ENCODE assay signal across 25 cellular contexts in genomic region chr7:30924624-30925023, GRCh38. TPM values are rescaled to one million over a fixed set of nuclear protein-coding genes. Genes with fewer than 3 reads are reported as not detected.
DNase-seq lines count a peak whose midpoint lies in the region; ATAC-seq and TF ChIP-seq lines count a peak whose summit lies in the region.
"Had no signal": no experiment of that assay in that cellular context is flagged by ENCODE, and none has a peak within 500 bp of the region (broad histone marks: within the 10 kb centered on the region; RNA-seq: fewer than 3 reads in every experiment).

No MANE protein-coding gene starts in this region.

- H3K27me3 Mint-ChIP-seq in activated CD8-positive, alpha-beta memory T cell treated with anti-CD3 and anti-CD28 coated beads, Interleukin-2, amount 10 ng/mL, durations not matched to agents 7 days and 5 days, result no peaks in the 10 kb centered on the region
- H3K27me3 Mint-ChIP-seq in natural killer cell (ENCODE audit: low read depth in 2 of 2), result no peaks in the 10 kb centered on the region
- no peaks in the 10 kb centered on the region for H3K27me3 Mint-ChIP-seq in type B pancreatic cell
- H3K27me3 Mint-ChIP-seq in CD8-positive, alpha-beta T cell (ENCODE audit: low read depth), result no peaks in the 10 kb centered on the region
- H3K27me3 Mint-ChIP-seq: CD4-positive, alpha-beta memory T cell; naive thymus-derived CD4-positive, alpha-beta T cell; stimulated activated memory B cell treated with anti-CD40 and anti-IgM and Interleukin-4, amounts not matched to agents 10 μg/mL and 1 μg/mL and 100 μg/mL, for 72 hours had no signal

- H3K36me3 ChIP-seq in left ventricle myocardium inferior, result peaks cover 49% of the 10 kb centered on the region
- H3K36me3 ChIP-seq in heart right ventricle, result peaks cover 0 to 51% (median 17%) of the 10 kb centered on the region in 9 donors
- no peaks in the 10 kb centered on the region for H3K36me3 ChIP-seq in CD8-positive, alpha-beta T cell (ENCODE audit: insufficient read depth, low read length)
- H3K36me3 ChIP-seq: prostate gland had no signal

- no peak for TF ChIP-seq CTCF in left ventricle myocardium inferior (IDR thresholded peaks at IDR 0.05; ENCODE audit: borderline replicate concordance)
- TF ChIP-seq CTCF in heart right ventricle (IDR thresholded peaks at IDR 0.05), result no peak
- no peak for TF ChIP-seq CTCF in natural killer cell (IDR thresholded peaks at IDR 0.05)
- TF ChIP-seq CTCF in type B pancreatic cell (conservative IDR thresholded peaks at IDR 0.05), result no peak
- TF ChIP-seq CTCF in CD8-positive, alpha-beta T cell (IDR thresholded peaks at IDR 0.05), result no peak

- CTCF ChIA-PET in activated CD8-positive, alpha-beta memory T cell treated with anti-CD3 and anti-CD28 coated beads, Interleukin-2, amount 10 ng/mL, durations not matched to agents 7 days and 5 days (lab: Charles Lee), result interaction anchor here (1.2 to 1.6 kb wide), 3 partner anchors 12 to 198 kb away, joined by 3 to 7 read pairs (median 4); no protein-coding TSS in a partner anchor
- CTCF ChIA-PET in CD8-positive, alpha-beta T cell (lab: Charles Lee), result interaction anchor here (0.9 kb wide), 1 partner anchor 14 kb away, joined by 3 read pairs; no protein-coding TSS in a partner anchor

- intact Hi-C loops in left ventricle myocardium inferior (cut with micrococcal nuclease) (no loop called here), heart right ventricle (cut with DNase I) (no loop called here), natural killer cell (cut with micrococcal nuclease) (no loop called here)
- intact Hi-C loops in CD8-positive, alpha-beta T cell (cut with DNase I, micrococcal nuclease), result no loop called here

- H3K27ac Mint-ChIP-seq in activated CD8-positive, alpha-beta memory T cell treated with anti-CD3 and anti-CD28 coated beads, Interleukin-2, amount 10 ng/mL, durations not matched to agents 7 days and 5 days, result no peak overlapping the region
- H3K27ac Mint-ChIP-seq in natural killer cell (no peak overlapping the region), type B pancreatic cell (no peak overlapping the region)
- H3K27ac Mint-ChIP-seq in CD8-positive, alpha-beta T cell, result no peak overlapping the region
- H3K27ac Mint-ChIP-seq: activated naive CD4-positive, alpha-beta T cell treated with anti-CD3 and anti-CD28 coated beads, Interleukin-2, amount 50 U/mL, for 72 hours; CD4-positive, alpha-beta memory T cell; memory B cell; stimulated activated memory B cell treated with anti-CD40 and anti-IgM and Interleukin-4, amounts not matched to agents 10 μg/mL and 1 μg/mL and 100 μg/mL, for 72 hours had no signal

- ATAC-seq in heart right ventricle (no peak), natural killer cell (no peak)
- ATAC-seq in activated CD8-positive, alpha-beta memory T cell treated with anti-CD3 and anti-CD28 coated beads, Interleukin-2, amount 10 ng/mL, durations not matched to agents 7 days and 5 days, result no peak
- no peak for ATAC-seq in CD8-positive, alpha-beta T cell
- ATAC-seq: activated naive CD4-positive, alpha-beta T cell treated with anti-CD3 and anti-CD28 coated beads, Interleukin-2, amount 50 U/mL, for 72 hours; SK-N-SH treated with all-trans-retinoic acid at 6 μM for 48 hours had no signal

- no peak overlapping the region for H3K4me3 Mint-ChIP-seq in activated CD8-positive, alpha-beta memory T cell treated with anti-CD3 and anti-CD28 coated beads, Interleukin-2, amount 10 ng/mL, durations not matched to agents 7 days and 5 days
- H3K4me3 Mint-ChIP-seq in natural killer cell (no peak overlapping the region), type B pancreatic cell (no peak overlapping the region)
- H3K4me3 Mint-ChIP-seq in CD8-positive, alpha-beta T cell, result no peak overlapping the region
- H3K4me3 Mint-ChIP-seq: CD4-positive, alpha-beta memory T cell; memory B cell; naive thymus-derived CD4-positive, alpha-beta T cell; stimulated activated memory B cell treated with anti-CD40 and anti-IgM and Interleukin-4, amounts not matched to agents 10 μg/mL and 1 μg/mL and 100 μg/mL, for 72 hours had no signal

- H3K9me3 ChIP-seq in left ventricle myocardium inferior (replicated peaks) (peaks cover 7% of the 10 kb centered on the region), heart right ventricle (peaks cover 0 to 8% (median 0%) of the 10 kb centered on the region in 11 donors)
- no peaks in the 10 kb centered on the region for H3K9me3 ChIP-seq in CD8-positive, alpha-beta T cell (ENCODE audit: low read length)
- H3K9me3 ChIP-seq: prostate gland had no signal

- H3K27ac ChIP-seq in left ventricle myocardium inferior (replicated peaks) (peak overlapping the region; percentile 92), heart right ventricle (peak overlapping the region in 1 of 10 donors; percentile 44)
- no peak overlapping the region for H3K27ac ChIP-seq in CD8-positive, alpha-beta T cell (ENCODE audit: low read depth, low read length)
- H3K27ac ChIP-seq: prostate gland had no signal

- DNase-seq in left ventricle myocardium inferior (peak; percentile 4), heart right ventricle (no peak), natural killer cell (peak; percentile 3), type B pancreatic cell (ENCODE audit: extremely low spot score, unreplicated experiment) (peak; percentile 44), NCI-H2171 treated with DMSO at 0.1 percent for 48 hours (lab: John Stamatoyannopoulos, UW) (no peak)
- DNase-seq in activated CD8-positive, alpha-beta memory T cell treated with anti-CD3 and anti-CD28 coated beads, Interleukin-2, amount 10 ng/mL, durations not matched to agents 7 days and 5 days, result peak; percentile 33
- DNase-seq in NK-92 treated with Interleukin-12 subunit alpha and Interleukin-12 subunit beta, amount 100 ng/mL, for 24 hours (lab: John Stamatoyannopoulos, UW), result no peak
- no peak for DNase-seq in CD8-positive, alpha-beta T cell
- DNase-seq: CD4-positive, alpha-beta memory T cell; cortex of kidney; DMS79 treated with DMSO at 0.1 percent for 48 hours; hippocampal formation; NCI-H2029; NCI-H446 treated with DMSO at 0.1 percent for 48 hours; T1000 had no signal

- H3K4me1 Mint-ChIP-seq in activated CD8-positive, alpha-beta memory T cell treated with anti-CD3 and anti-CD28 coated beads, Interleukin-2, amount 10 ng/mL, durations not matched to agents 7 days and 5 days, result no peaks in the 10 kb centered on the region
- H3K4me1 Mint-ChIP-seq in natural killer cell (no peaks in the 10 kb centered on the region), type B pancreatic cell (ENCODE audit: unreplicated experiment) (peaks cover 10% of the 10 kb centered on the region)
- H3K4me1 Mint-ChIP-seq in CD8-positive, alpha-beta T cell (ENCODE audit: low read depth), result no peaks in the 10 kb centered on the region
- H3K4me1 Mint-ChIP-seq: CD4-positive, alpha-beta memory T cell; memory B cell; stimulated activated memory B cell treated with anti-CD40 and anti-IgM and Interleukin-4, amounts not matched to agents 10 μg/mL and 1 μg/mL and 100 μg/mL, for 72 hours had no signal

- H3K27me3 ChIP-seq in left ventricle myocardium inferior (ENCODE audit: low read depth) (no peaks in the 10 kb centered on the region), heart right ventricle (no peaks in the 10 kb centered on the region)
- no peaks in the 10 kb centered on the region for H3K27me3 ChIP-seq in CD8-positive, alpha-beta T cell (ENCODE audit: insufficient read depth, low read length)

- POLR2A ChIA-PET in CD8-positive, alpha-beta T cell (lab: Charles Lee), result no interaction called here

- H3K36me3 Mint-ChIP-seq in activated CD8-positive, alpha-beta memory T cell treated with anti-CD3 and anti-CD28 coated beads, Interleukin-2, amount 10 ng/mL, durations not matched to agents 7 days and 5 days, result no peaks in the 10 kb centered on the region
- H3K36me3 Mint-ChIP-seq in natural killer cell (no peaks in the 10 kb centered on the region), type B pancreatic cell (no peaks in the 10 kb centered on the region)
- no peaks in the 10 kb centered on the region for H3K36me3 Mint-ChIP-seq in CD8-positive, alpha-beta T cell
- H3K36me3 Mint-ChIP-seq: activated naive CD4-positive, alpha-beta T cell treated with anti-CD3 and anti-CD28 coated beads, Interleukin-2, amount 50 U/mL, for 72 hours; CD4-positive, alpha-beta memory T cell; memory B cell; naive thymus-derived CD4-positive, alpha-beta T cell; stimulated activated memory B cell treated with anti-CD40 and anti-IgM and Interleukin-4, amounts not matched to agents 10 μg/mL and 1 μg/mL and 100 μg/mL, for 72 hours had no signal

- H3K9me3 Mint-ChIP-seq in activated CD8-positive, alpha-beta memory T cell treated with anti-CD3 and anti-CD28 coated beads, Interleukin-2, amount 10 ng/mL, durations not matched to agents 7 days and 5 days (ENCODE audit: low read depth), result no peaks in the 10 kb centered on the region
- no peaks in the 10 kb centered on the region for H3K9me3 Mint-ChIP-seq in natural killer cell
- no peaks in the 10 kb centered on the region for H3K9me3 Mint-ChIP-seq in type B pancreatic cell
- peaks cover 7% of the 10 kb centered on the region for H3K9me3 Mint-ChIP-seq in CD8-positive, alpha-beta T cell
- H3K9me3 Mint-ChIP-seq: activated naive CD4-positive, alpha-beta T cell treated with anti-CD3 and anti-CD28 coated beads, Interleukin-2, amount 50 U/mL, for 72 hours had no signal

- H3K4me1 ChIP-seq in left ventricle myocardium inferior, result peaks cover 67% of the 10 kb centered on the region
- peaks cover 25 to 35% (median 33%) of the 10 kb centered on the region in 9 donors for H3K4me1 ChIP-seq in heart right ventricle
- H3K4me1 ChIP-seq in CD8-positive, alpha-beta T cell (ENCODE audit: insufficient read depth, low read length), result no peaks in the 10 kb centered on the region
- H3K4me1 ChIP-seq: prostate gland had no signal

- no peak overlapping the region for H3K4me3 ChIP-seq in left ventricle myocardium inferior
- H3K4me3 ChIP-seq in heart right ventricle, result no peak overlapping the region
- H3K4me3 ChIP-seq in CD8-positive, alpha-beta T cell (ENCODE audit: low read depth, low read length), result no peak overlapping the region
- H3K4me3 ChIP-seq: prostate gland had no signal

RNA-seq across cellular contexts. Expression of gene AQP1, which starts 13.0 kb away (rescaled TPM):
- total RNA-seq in left ventricle myocardium inferior, result 253 TPM
- 100 to 1,000 TPM; 101 to 274 (median 171) TPM for total RNA-seq in heart right ventricle
- polyA plus RNA-seq in heart right ventricle, result 100 to 1,000 TPM; 211 to 245 TPM
- total RNA-seq in activated CD8-positive, alpha-beta memory T cell treated with anti-CD3 and anti-CD28 coated beads, Interleukin-2, amount 10 ng/mL, durations not matched to agents 7 days and 5 days, result under 1 TPM in 1 of 2 experiments, not detected in 1; 0.15 TPM
- 1 to 10 TPM in 1 of 3 donors, under 1 TPM in 1, not detected in 1; 0.50 to 1.4 TPM for total RNA-seq in natural killer cell
- total RNA-seq in type B pancreatic cell (ENCODE audit: low replicate concordance), result 1.7 and 6.0 TPM in 2 replicates
- total RNA-seq in CD8-positive, alpha-beta T cell, result under 1 TPM in 1 of 2 experiments, not detected in 1; 0.39 TPM
- total RNA-seq: CD4-positive, alpha-beta memory T cell; HT1080 had no signal
- polyA plus RNA-seq: CD4-positive, alpha-beta memory T cell had no signal

RNA-seq across cellular contexts. Expression of gene GHRHR, which starts 39.1 kb away (rescaled TPM):
- total RNA-seq in left ventricle myocardium inferior (not detected), heart right ventricle (not detected), natural killer cell (not detected), type B pancreatic cell (ENCODE audit: low replicate concordance) (not detected in 2 replicates)
- not detected for polyA plus RNA-seq in heart right ventricle
- not detected for total RNA-seq in activated CD8-positive, alpha-beta memory T cell treated with anti-CD3 and anti-CD28 coated beads, Interleukin-2, amount 10 ng/mL, durations not matched to agents 7 days and 5 days
- not detected for total RNA-seq in CD8-positive, alpha-beta T cell
- total RNA-seq: activated naive CD4-positive, alpha-beta T cell treated with anti-CD3 and anti-CD28 coated beads, Interleukin-2, amount 50 U/mL, for 72 hours; CD4-positive, alpha-beta memory T cell; endothelial cell of umbilical vein; fibroblast of villous mesenchyme; HT1080; naive thymus-derived CD4-positive, alpha-beta T cell had no signal
- polyA plus RNA-seq: CD4-positive, alpha-beta memory T cell; endothelial cell of umbilical vein; keratinocyte; naive thymus-derived CD4-positive, alpha-beta T cell had no signal

Comparison
In these comparisons a context has a peak if more than half of its experiments do, and no peak if none do; other contexts are left out.
1. DNase-seq: peak in left ventricle myocardium inferior (single experiment), activated CD8-positive, alpha-beta memory T cell treated with anti-CD3 and anti-CD28 coated beads, Interleukin-2, amount 10 ng/mL, durations not matched to agents 7 days and 5 days (single experiment), natural killer cell (single experiment) and type B pancreatic cell (single experiment); none in heart right ventricle (0 of 2), NK-92 treated with Interleukin-12 subunit alpha and Interleukin-12 subunit beta, amount 100 ng/mL, for 24 hours (single experiment), CD8-positive, alpha-beta T cell (0 of 7) and NCI-H2171 treated with DMSO at 0.1 percent for 48 hours (single experiment).
2. RNA of gene AQP1, which starts 13.0 kb away (total RNA-seq): 253 TPM in left ventricle myocardium inferior (single experiment) and 101 to 274 TPM in heart right ventricle; 1.7 to 6.0 TPM in type B pancreatic cell, 0.50 to 1.4 TPM in natural killer cell, 0.39 TPM in CD8-positive, alpha-beta T cell and 0.15 TPM in activated CD8-positive, alpha-beta memory T cell treated with anti-CD3 and anti-CD28 coated beads, Interleukin-2, amount 10 ng/mL, durations not matched to agents 7 days and 5 days; every median in the first group is over 10 times any median in the second.